ENCODE assay signal across 8 cellular contexts in genomic region chr17:70168044-70168978, GRCh38. TPM values are rescaled to one million over a fixed set of nuclear protein-coding genes. Genes with fewer than 3 reads are reported as not detected.
DNase-seq lines count a peak whose midpoint lies in the region; TF ChIP-seq lines count a peak whose summit lies in the region.

No MANE protein-coding gene starts in this region.

- no peaks in the 10 kb centered on the region for H3K9me3 Mint-ChIP-seq in T-helper 1 cell treated with Interleukin-12 subunit alpha and Interleukin-12 subunit beta and Interleukin-4 antibody, amounts not matched to agents 30 μg/mL and 1 μg/mL, for 36 hours

- DNase-seq in D341Med (ENCODE audit: low spot score) = peak; percentile 77
- DNase-seq in GM20000 (ENCODE audit: low spot score) = peak; percentile 46
- peak; percentile 93 for DNase-seq in esophagus muscularis mucosa (ENCODE audit: extremely low spot score)
- peak; percentile 79 for DNase-seq in midbrain (lab: John Stamatoyannopoulos, UW)
- peak; percentile 27 to 69 for DNase-seq in tibial nerve (ENCODE audit: low spot score in 2 of 2)
- no peak for DNase-seq in KG1 (lab: John Stamatoyannopoulos, UW)

- peaks cover 2% of the 10 kb centered on the region for H3K36me3 Mint-ChIP-seq in T-helper 1 cell treated with Interleukin-12 subunit alpha and Interleukin-12 subunit beta and Interleukin-4 antibody, amounts not matched to agents 30 μg/mL and 1 μg/mL, for 36 hours (ENCODE audit: low read depth)

- no peaks in the 10 kb centered on the region for H3K36me3 ChIP-seq in KMS-11 (ENCODE audit: insufficient read depth)
- no peaks in the 10 kb centered on the region for H3K36me3 ChIP-seq in esophagus muscularis mucosa
- no peaks in the 10 kb centered on the region for H3K36me3 ChIP-seq in tibial nerve

- H3K27me3 Mint-ChIP-seq in T-helper 1 cell treated with Interleukin-12 subunit alpha and Interleukin-12 subunit beta and Interleukin-4 antibody, amounts not matched to agents 30 μg/mL and 1 μg/mL, for 36 hours (ENCODE audit: low read depth) = peaks cover 64% of the 10 kb centered on the region

- H3K4me1 ChIP-seq in KMS-11 (ENCODE audit: low read depth, poor library complexity, severe bottlenecking) = no peaks in the 10 kb centered on the region
- peaks cover 0 to 36% (median 18%) of the 10 kb centered on the region in 4 donors for H3K4me1 ChIP-seq in esophagus muscularis mucosa
- peaks cover 0 to 31% (median 3%) of the 10 kb centered on the region in 4 donors for H3K4me1 ChIP-seq in tibial nerve

- TF ChIP-seq POLR2A in esophagus muscularis mucosa (IDR thresholded peaks at IDR 0.05; ENCODE audit: low read depth) = no peak
- no peak for TF ChIP-seq POLR2A in tibial nerve (IDR thresholded peaks at IDR 0.05)

- H3K79me2 ChIP-seq in KMS-11 (ENCODE audit: insufficient read depth, low read depth) = no peaks in the 10 kb centered on the region

- intact Hi-C loops in esophagus muscularis mucosa (cut with DNase I) = loop anchor here (10.0 kb wide), 1 partner anchor 386 kb away; no protein-coding TSS in a partner anchor

- H3K27ac ChIP-seq in KMS-11 (no peak overlapping the region), esophagus muscularis mucosa (replicated peaks in 1 of 4) (peak overlapping the region; percentile 88 to 94 (median 92)), tibial nerve (peak overlapping the region; percentile 45 to 84 (median 72))

- H3K9ac ChIP-seq in KMS-11 = peak overlapping the region; percentile 49; the same call in 1 of the 2 replicates

- H4K20me1 ChIP-seq in KMS-11 (ENCODE audit: insufficient read depth) = no peaks in the 10 kb centered on the region

- TF ChIP-seq CTCF in GM20000 (IDR thresholded peaks at IDR 0.05; ENCODE audit: extremely low read depth, missing control alignments) (peak; percentile 41), KMS-11 (conservative IDR thresholded peaks at IDR 0.05; ENCODE audit: low read depth, low read length) (peak; percentile 41; the same call in 1 of the 2 replicates), esophagus muscularis mucosa (IDR thresholded peaks at IDR 0.05) (peak; percentile 57 to 78 (median 64)), tibial nerve (IDR thresholded peaks at IDR 0.05) (peak; percentile 29 to 57 (median 46))

- peaks cover 14% of the 10 kb centered on the region for H3K4me1 Mint-ChIP-seq in T-helper 1 cell treated with Interleukin-12 subunit alpha and Interleukin-12 subunit beta and Interleukin-4 antibody, amounts not matched to agents 30 μg/mL and 1 μg/mL, for 36 hours (ENCODE audit: low read depth)

- H2AFZ ChIP-seq in KMS-11 (ENCODE audit: low read depth) = peak overlapping the region; percentile 96

- 2% methylated on average over 39 of the region's 45 CpGs for WGBS in esophagus muscularis mucosa
- 2% methylated on average over 37 to 45 of the region's 45 CpGs for WGBS in tibial nerve, 2 donors

- H3K4me2 ChIP-seq in KMS-11 = peak overlapping the region; percentile 90

- H3K4me3 ChIP-seq in KMS-11 (IDR thresholded peaks at IDR 0.05; ENCODE audit: insufficient read depth, low read depth, low read length) (no peak overlapping the region), esophagus muscularis mucosa (peak overlapping the region; percentile 72 to 80 (median 75)), tibial nerve (peak overlapping the region; percentile 48 to 63 (median 52))

- H3K27me3 ChIP-seq in KMS-11 (ENCODE audit: insufficient read depth, low read depth) (no peaks in the 10 kb centered on the region), esophagus muscularis mucosa (no peaks in the 10 kb centered on the region), tibial nerve (peaks cover 0 to 11% of the 10 kb centered on the region in 2 donors)

- H3K9me3 ChIP-seq in esophagus muscularis mucosa (no peaks in the 10 kb centered on the region), tibial nerve (no peaks in the 10 kb centered on the region)

- H3K4me3 Mint-ChIP-seq in T-helper 1 cell treated with Interleukin-12 subunit alpha and Interleukin-12 subunit beta and Interleukin-4 antibody, amounts not matched to agents 30 μg/mL and 1 μg/mL, for 36 hours = peak overlapping the region; percentile 66

- no peak overlapping the region for H3K27ac Mint-ChIP-seq in T-helper 1 cell treated with Interleukin-12 subunit alpha and Interleukin-12 subunit beta and Interleukin-4 antibody, amounts not matched to agents 30 μg/mL and 1 μg/mL, for 36 hours

- TF ChIP-seq EP300 in esophagus muscularis mucosa (IDR thresholded peaks at IDR 0.05) (no peak), tibial nerve (IDR thresholded peaks at IDR 0.05) (no peak)

RNA-seq across cellular contexts. Expression of gene KCNJ2, which starts 1.0 kb away (rescaled TPM):
- total RNA-seq in esophagus muscularis mucosa (10 to 100 TPM in 1 of 4 donors, 1 to 10 TPM in 3; 2.9 to 11.2 (median 6.7) TPM), tibial nerve (10 to 100 TPM in 1 of 4 donors, 1 to 10 TPM in 3; 2.7 to 18.0 (median 6.7) TPM)
